In genomic region chr1:162366671-162367070, GRCh38 we compare ENCODE assay signal across 20 cellular contexts. TPM values are rescaled to one million over a fixed set of nuclear protein-coding genes. Genes with fewer than 3 reads are reported as not detected.
DNase-seq lines count a peak whose midpoint lies in the region; ATAC-seq lines count a peak whose summit lies in the region.
"Had no signal": no experiment of that assay in that cellular context is flagged by ENCODE, and none has a peak within 500 bp of the region (broad histone marks: within the 10 kb centered on the region; RNA-seq: fewer than 3 reads in every experiment).

No MANE protein-coding gene starts in this region.

- H3K4me1 ChIP-seq in right cardiac atrium (ENCODE audit: control insufficient read depth, insufficient read depth, low read length), result no peaks in the 10 kb centered on the region
- peaks cover 8% of the 10 kb centered on the region for H3K4me1 ChIP-seq in stomach smooth muscle (ENCODE audit: control insufficient read depth, insufficient read depth, low read length)

- ATAC-seq in right cardiac atrium (no peak), left ventricle myocardium superior (peak; percentile 25), HG03159 (IDR thresholded peaks at IDR 0.05; ENCODE audit: unreplicated experiment) (no peak), HG02571 (IDR thresholded peaks at IDR 0.05; ENCODE audit: unreplicated experiment) (no peak), HG03135 (IDR thresholded peaks at IDR 0.05; ENCODE audit: unreplicated experiment) (no peak)

- H3K4me3 Mint-ChIP-seq in activated CD4-positive, alpha-beta memory T cell treated with anti-CD3 and anti-CD28 coated beads for 36 hours, result peak overlapping the region; percentile 11
- H3K4me3 Mint-ChIP-seq: brain had no signal

- H3K36me3 Mint-ChIP-seq in activated CD4-positive, alpha-beta memory T cell treated with anti-CD3 and anti-CD28 coated beads for 36 hours, result no peaks in the 10 kb centered on the region

- WGBS in right cardiac atrium, result 81% methylated on average over 9 of the region's 9 CpGs

- H3K27me3 ChIP-seq in right cardiac atrium (ENCODE audit: control insufficient read depth, insufficient read depth), result no peaks in the 10 kb centered on the region
- no peaks in the 10 kb centered on the region for H3K27me3 ChIP-seq in stomach smooth muscle (ENCODE audit: control insufficient read depth in 1 of 2, insufficient read depth in 2 of 2, low read length in 2 of 2)

- H3K9ac ChIP-seq in stomach smooth muscle (ENCODE audit: low read length in 2 of 2), result peak overlapping the region in 1 of 2 donors; percentile 47

- intact Hi-C loops in cardiac septum (cut with DNase I) (no loop called here), right cardiac atrium (cut with DNase I) (no loop called here), left ventricle myocardium superior (cut with micrococcal nuclease) (no loop called here)
- intact Hi-C loops in activated CD4-positive, alpha-beta memory T cell treated with anti-CD3 and anti-CD28 coated beads for 36 hours (cut with micrococcal nuclease), result no loop called here

- DNase-seq in cardiac septum (ENCODE audit: low spot score) (peak; percentile 27), right cardiac atrium (no peak), left ventricle myocardium superior (no peak)
- DNase-seq in activated CD4-positive, alpha-beta memory T cell treated with anti-CD3 and anti-CD28 coated beads for 36 hours, result no peak
- DNase-seq: ACHN; Calu3; effector memory CD4-positive, alpha-beta T cell; NCI-H187 treated with DMSO at 0.1 percent for 48 hours; NCI-H510A; nucleus accumbens; stimulated activated CD4-positive, alpha-beta T cell treated with anti-CD3 and anti-CD28 coated beads, Interleukin-12 subunit alpha, Interleukin-12 subunit beta, amount 100 ng/mL, for 4 hours had no signal

- H3K4me3 ChIP-seq in right cardiac atrium (ENCODE audit: low read length) (no peak overlapping the region), stomach smooth muscle (ENCODE audit: low read length in 2 of 2) (peak overlapping the region in 1 of 2 donors; percentile 76)

- H3K27ac ChIP-seq in right cardiac atrium (ENCODE audit: low read length) (no peak overlapping the region), stomach smooth muscle (ENCODE audit: low read length) (peak overlapping the region; percentile 11)

- H3K27ac Mint-ChIP-seq in activated CD4-positive, alpha-beta memory T cell treated with anti-CD3 and anti-CD28 coated beads for 36 hours, result no peak overlapping the region

- no peaks in the 10 kb centered on the region for H3K4me1 Mint-ChIP-seq in activated CD4-positive, alpha-beta memory T cell treated with anti-CD3 and anti-CD28 coated beads for 36 hours (ENCODE audit: low read depth)
- H3K4me1 Mint-ChIP-seq: brain had no signal

- no peaks in the 10 kb centered on the region for H3K27me3 Mint-ChIP-seq in activated CD4-positive, alpha-beta memory T cell treated with anti-CD3 and anti-CD28 coated beads for 36 hours
- H3K27me3 Mint-ChIP-seq: brain had no signal

- no peaks in the 10 kb centered on the region for H3K9me3 Mint-ChIP-seq in activated CD4-positive, alpha-beta memory T cell treated with anti-CD3 and anti-CD28 coated beads for 36 hours
- H3K9me3 Mint-ChIP-seq: brain had no signal

- CTCF ChIA-PET in activated CD4-positive, alpha-beta memory T cell treated with anti-CD3 and anti-CD28 coated beads for 36 hours (lab: Charles Lee), result no interaction called here

- H3K36me3 ChIP-seq in stomach smooth muscle (ENCODE audit: control insufficient read depth in 2 of 2, insufficient read depth in 2 of 2, low read length in 2 of 2), result no peaks in the 10 kb centered on the region

- POLR2A ChIA-PET in activated CD4-positive, alpha-beta memory T cell treated with anti-CD3 and anti-CD28 coated beads for 36 hours (lab: Charles Lee), result no interaction called here

- no peaks in the 10 kb centered on the region for H3K9me3 ChIP-seq in right cardiac atrium (ENCODE audit: control insufficient read depth, low read length)
- H3K9me3 ChIP-seq in stomach smooth muscle (ENCODE audit: control insufficient read depth in 2 of 2, low read length in 2 of 2), result no peaks in the 10 kb centered on the region

RNA-seq across cellular contexts. Expression of gene SPATA46, which starts 10.0 kb away (rescaled TPM):
- total RNA-seq in cardiac septum, result not detected
- total RNA-seq in right cardiac atrium, result not detected
- polyA plus RNA-seq in right cardiac atrium, result not detected
- not detected for total RNA-seq in activated CD4-positive, alpha-beta memory T cell treated with anti-CD3 and anti-CD28 coated beads for 36 hours
- total RNA-seq in left ventricle myocardium superior, result not detected
- total RNA-seq: Calu3, HT1080, MCF 10A, mesenteric fat pad, temporal lobe had no signal

RNA-seq across cellular contexts. Expression of gene C1orf226, which starts 14.9 kb away (rescaled TPM):
- total RNA-seq in cardiac septum, result 2.0 TPM
- total RNA-seq in right cardiac atrium, result 1 to 10 TPM; 1.0 to 5.7 (median 4.9) TPM
- polyA plus RNA-seq in right cardiac atrium, result 2.4 TPM
- total RNA-seq in activated CD4-positive, alpha-beta memory T cell treated with anti-CD3 and anti-CD28 coated beads for 36 hours, result under 1 TPM; 0.10 to 0.12 TPM
- 5.8 TPM for total RNA-seq in left ventricle myocardium superior

RNA-seq across cellular contexts. Expression of gene SH2D1B, which starts 45.3 kb away (rescaled TPM):
- not detected for total RNA-seq in cardiac septum
- total RNA-seq in right cardiac atrium, result under 1 TPM in 2 of 4 donors, not detected in 2; 0.11 to 0.35 TPM
- 0.05 TPM for polyA plus RNA-seq in right cardiac atrium
- total RNA-seq in activated CD4-positive, alpha-beta memory T cell treated with anti-CD3 and anti-CD28 coated beads for 36 hours, result not detected
- total RNA-seq in left ventricle myocardium superior, result 0.40 TPM
- total RNA-seq: Calu3, MCF 10A, temporal lobe had no signal
